Comparison of ENCODE assay signal across 8 cellular contexts in the genomic region with DNA sequence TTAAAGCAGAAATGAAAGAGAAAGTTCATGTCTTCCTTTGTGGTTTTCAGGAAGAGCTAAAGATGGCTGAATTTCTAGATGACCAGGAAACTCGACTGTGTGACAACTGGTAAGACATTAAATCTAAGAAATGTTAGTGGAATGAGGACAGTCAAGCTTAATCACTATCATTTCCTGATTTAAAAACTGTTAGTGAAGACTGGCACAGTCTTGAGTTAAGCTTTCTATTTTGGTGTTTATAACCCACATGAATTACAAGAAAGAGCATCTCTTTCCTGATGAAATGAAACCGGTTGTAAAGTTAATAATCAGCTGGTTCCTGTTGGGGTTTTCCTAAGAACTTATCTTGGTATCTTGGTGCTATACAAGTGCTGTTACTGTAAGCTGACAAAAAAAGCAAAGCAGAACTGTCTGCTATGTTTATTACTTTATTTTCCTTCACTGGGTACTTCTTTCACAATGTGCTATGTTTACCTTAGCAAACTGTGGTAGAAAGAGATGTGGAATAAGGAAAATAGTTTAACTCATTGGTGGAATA. TPM values are rescaled to one million over a fixed set of nuclear protein-coding genes. Genes with fewer than 3 reads are reported as not detected.
DNase-seq lines count a peak whose midpoint lies in the region; ATAC-seq and TF ChIP-seq lines count a peak whose summit lies in the region.

No MANE protein-coding gene starts in this region.

- H3K4me1 ChIP-seq in adipocyte (ENCODE audit: control insufficient read depth, insufficient read depth, low read length) (peaks cover 52% of the 10 kb centered on the region), mucosa of descending colon (ENCODE audit: low read depth) (peaks cover 32% of the 10 kb centered on the region)

- H3K9me3 ChIP-seq in adipocyte (ENCODE audit: control insufficient read depth, low read length), result no peaks in the 10 kb centered on the region
- no peaks in the 10 kb centered on the region for H3K9me3 ChIP-seq in mucosa of descending colon

- H3K27ac Mint-ChIP-seq in activated naive CD4-positive, alpha-beta T cell treated with anti-CD3 and anti-CD28 coated beads, Interleukin-2, amount 50 U/mL, for 24 hours, result peak overlapping the region; percentile 96

- H3K27me3 ChIP-seq in adipocyte (replicated peaks; ENCODE audit: control insufficient read depth, insufficient read depth, low read length), result no peaks in the 10 kb centered on the region

- peak overlapping the region; percentile 49 for H3K9ac ChIP-seq in adipocyte (ENCODE audit: low read length)

- DNase-seq in activated naive CD4-positive, alpha-beta T cell (lab: John Stamatoyannopoulos, UW), result no peak
- DNase-seq in HT1080 (ENCODE audit: low read depth) (peak; percentile 20), adipocyte (ENCODE audit: low read depth) (peak; percentile 52), mucosa of descending colon (no peak), HPDE6-E6E7 (ENCODE audit: extremely low spot score) (no peak), foreskin melanocyte (no peak)

- no peak for TF ChIP-seq CTCF in mucosa of descending colon (IDR thresholded peaks at IDR 0.05)

- no peaks in the 10 kb centered on the region for H3K9me3 Mint-ChIP-seq in activated naive CD4-positive, alpha-beta T cell treated with anti-CD3 and anti-CD28 coated beads, Interleukin-2, amount 50 U/mL, for 24 hours

- peaks cover 8% of the 10 kb centered on the region for H3K36me3 Mint-ChIP-seq in activated naive CD4-positive, alpha-beta T cell treated with anti-CD3 and anti-CD28 coated beads, Interleukin-2, amount 50 U/mL, for 24 hours

- H3K27me3 Mint-ChIP-seq in activated naive CD4-positive, alpha-beta T cell treated with anti-CD3 and anti-CD28 coated beads, Interleukin-2, amount 50 U/mL, for 24 hours, result no peaks in the 10 kb centered on the region

- ATAC-seq in mucosa of descending colon, result peak; percentile 70
- no peak for ATAC-seq in GM21367 (IDR thresholded peaks at IDR 0.05; ENCODE audit: unreplicated experiment)

- peak overlapping the region; percentile 62 for H3K4me3 ChIP-seq in adipocyte (ENCODE audit: low read length)
- no peak overlapping the region for H3K4me3 ChIP-seq in mucosa of descending colon

- peaks cover 24% of the 10 kb centered on the region for H3K36me3 ChIP-seq in adipocyte (ENCODE audit: control insufficient read depth, insufficient read depth, low read length, severe bottlenecking)
- H3K36me3 ChIP-seq in mucosa of descending colon (ENCODE audit: low read depth), result peaks cover 4% of the 10 kb centered on the region

- peak overlapping the region; percentile 79 for H3K4me3 Mint-ChIP-seq in activated naive CD4-positive, alpha-beta T cell treated with anti-CD3 and anti-CD28 coated beads, Interleukin-2, amount 50 U/mL, for 24 hours

- H3K4me1 Mint-ChIP-seq in activated naive CD4-positive, alpha-beta T cell treated with anti-CD3 and anti-CD28 coated beads, Interleukin-2, amount 50 U/mL, for 24 hours, result peaks cover 58% of the 10 kb centered on the region

- intact Hi-C loops in mucosa of descending colon (cut with DNase I, micrococcal nuclease), result no loop called here

RNA-seq across cellular contexts. Expression of gene TRAFD1, which starts 5.2 kb away (rescaled TPM):
- 17.1 and 20.0 TPM in 2 replicates for total RNA-seq in HT1080 (2014; rRNA removed; shearing (Covaris generic))
- 16.6 and 19.5 TPM in 2 replicates for polyA plus RNA-seq in HT1080 (2015; cell fraction: cytosol; rRNA removed)
- 37.9 and 44.5 TPM in 2 replicates for polyA plus RNA-seq in HT1080 (2015; cell fraction: nucleus; rRNA removed)
- total RNA-seq in mucosa of descending colon, result 10 to 100 TPM; 34.0 to 59.6 (median 35.9) TPM

RNA-seq across cellular contexts. Expression of gene NAA25, which starts 21.9 kb away (rescaled TPM):
- total RNA-seq in HT1080 (2014; rRNA removed; shearing (Covaris generic)), result 16.8 and 31.0 TPM in 2 replicates
- 15.2 and 19.7 TPM in 2 replicates for polyA plus RNA-seq in HT1080 (2015; cell fraction: cytosol; rRNA removed)
- polyA plus RNA-seq in HT1080 (2015; cell fraction: nucleus; rRNA removed), result 58.2 and 58.4 TPM in 2 replicates
- 10 to 100 TPM; 16.8 to 29.2 (median 17.9) TPM for total RNA-seq in mucosa of descending colon

Comparison
In these comparisons a context has a peak if more than half of its experiments do, and no peak if none do; other contexts are left out.
1. DNase-seq: peak in HT1080 (single experiment) and adipocyte (single experiment); none in activated naive CD4-positive, alpha-beta T cell (0 of 4), mucosa of descending colon (0 of 3), HPDE6-E6E7 (single experiment) and foreskin melanocyte (single experiment).